In the genomic region with DNA sequence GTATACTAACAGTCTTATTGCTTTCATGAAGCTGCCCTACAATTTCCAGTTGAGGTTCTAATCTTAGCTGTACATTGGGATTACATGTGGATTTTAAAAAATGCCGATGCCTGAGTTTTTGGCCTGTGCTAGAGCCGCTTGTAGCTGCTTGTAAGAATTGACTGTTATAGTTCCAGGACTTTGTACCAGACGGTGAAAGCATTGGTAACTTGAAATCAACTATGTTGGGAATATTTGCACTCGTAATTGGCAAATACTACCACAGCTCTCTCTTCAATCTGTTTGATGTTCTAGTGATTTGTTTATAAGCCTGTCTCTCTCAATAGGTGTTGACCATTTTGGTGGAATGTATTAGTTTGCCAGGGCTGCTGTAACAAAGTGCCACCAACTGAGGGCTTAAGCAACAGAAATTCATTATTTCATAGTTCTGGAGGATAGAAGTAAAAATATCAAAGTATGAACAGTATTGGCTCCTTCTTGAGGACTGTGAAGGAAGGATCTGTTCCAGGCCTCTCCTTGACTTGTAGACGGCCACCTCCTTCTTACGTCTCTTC, we compare ENCODE assay signal across 26 cellular contexts.
"Had no signal": no experiment of that assay in that cellular context is flagged by ENCODE, and none has a peak within 500 bp of the region (broad histone marks: within the 10 kb centered on the region; RNA-seq: fewer than 3 reads in every experiment).

No MANE protein-coding gene starts in this region.

- H3K36me3 ChIP-seq: gastrocnemius medialis, pancreas, right atrium auricular region had no signal

- ATAC-seq: gastrocnemius medialis; lower lobe of right lung; natural killer cell treated with Interleukin-12 subunit alpha and Interleukin-12 subunit beta and Interleukin-15 and Interleukin-18, amount 100 ng/mL, for 72 hours; pancreas; stimulated activated effector memory CD8-positive, alpha-beta T cell treated with anti-CD3 and anti-CD28 coated beads, Interleukin-12 subunit alpha, Interleukin-12 subunit beta, amount 100 ng/mL, for 72 hours; stimulated activated naive CD8-positive, alpha-beta T cell treated with anti-CD3 and anti-CD28 coated beads, Interleukin-15, Interleukin-2, amounts not matched to agents 100 U/mL and 50 U/mL, for 24 hours had no signal

- H3K9me3 ChIP-seq: gastrocnemius medialis, left ventricle myocardium inferior, lower lobe of right lung, mucosa of descending colon, neutrophil, pancreas, right atrium auricular region, sigmoid colon, testis, tibial artery, upper lobe of left lung had no signal

- H3K4me3 Mint-ChIP-seq: mesothelial cell of epicardium; naive B cell; natural killer cell treated with Interleukin-12 subunit alpha and Interleukin-12 subunit beta and Interleukin-15 and Interleukin-18, amount 100 ng/mL, for 72 hours; neural crest cell; stimulated activated effector memory CD8-positive, alpha-beta T cell treated with anti-CD3 and anti-CD28 coated beads, Interleukin-12 subunit alpha, Interleukin-12 subunit beta, amount 100 ng/mL, for 72 hours had no signal

- H3K9me3 Mint-ChIP-seq: mesothelial cell of epicardium; naive B cell; natural killer cell treated with Interleukin-12 subunit alpha and Interleukin-12 subunit beta and Interleukin-15 and Interleukin-18, amount 100 ng/mL, for 72 hours; neural crest cell; stimulated activated effector memory CD8-positive, alpha-beta T cell treated with anti-CD3 and anti-CD28 coated beads, Interleukin-12 subunit alpha, Interleukin-12 subunit beta, amount 100 ng/mL, for 72 hours had no signal

- H3K4me1 ChIP-seq: gastrocnemius medialis, lower lobe of right lung, pancreas, right atrium auricular region, sigmoid colon, testis, upper lobe of left lung had no signal

- H3K27ac Mint-ChIP-seq: mesothelial cell of epicardium; stimulated activated effector memory CD8-positive, alpha-beta T cell treated with anti-CD3 and anti-CD28 coated beads, Interleukin-12 subunit alpha, Interleukin-12 subunit beta, amount 100 ng/mL, for 72 hours had no signal

- DNase-seq: central memory CD4-positive, alpha-beta T cell; effector memory CD4-positive, alpha-beta T cell; erythroblast; foreskin fibroblast; gastrocnemius medialis; head of caudate nucleus; kidney; left ventricle myocardium inferior; lower lobe of right lung; mucosa of descending colon; naive B cell; pancreas; sigmoid colon; stimulated activated CD4-positive, alpha-beta T cell treated with anti-CD3 and anti-CD28 coated beads, Interleukin-2, amount 100 ng/mL, for 24 hours; stimulated activated CD4-positive, alpha-beta T cell treated with anti-CD3 and anti-CD28 coated beads, Interleukin-4, amount 100 ng/mL, for 24 hours; stimulated activated naive CD8-positive, alpha-beta T cell treated with anti-CD3 and anti-CD28 coated beads, Interleukin-15, Interleukin-2, amounts not matched to agents 100 U/mL and 50 U/mL, for 24 hours; substantia nigra; testis; tibial artery; upper lobe of left lung had no signal

- H3K27me3 Mint-ChIP-seq: naive B cell; natural killer cell treated with Interleukin-12 subunit alpha and Interleukin-12 subunit beta and Interleukin-15 and Interleukin-18, amount 100 ng/mL, for 72 hours had no signal

- H3K4me3 ChIP-seq: gastrocnemius medialis, left ventricle myocardium inferior, lower lobe of right lung, mucosa of descending colon, pancreas, right atrium auricular region, sigmoid colon, testis, tibial artery, upper lobe of left lung had no signal

- H3K27me3 ChIP-seq: gastrocnemius medialis, neutrophil, pancreas, right atrium auricular region, sigmoid colon, testis, tibial artery, upper lobe of left lung had no signal

- H3K27ac ChIP-seq: gastrocnemius medialis, left ventricle myocardium inferior, lower lobe of right lung, neutrophil, pancreas, right atrium auricular region, sigmoid colon, testis, tibial artery, upper lobe of left lung had no signal
